Comparison of ENCODE assay signal across 11 cellular contexts in genomic region chr19:2454962-2455409, GRCh38. TPM values are rescaled to one million over a fixed set of nuclear protein-coding genes. Genes with fewer than 3 reads are reported as not detected.
A peak's percentile ranks its signal among the peaks of the same experiment; 100 is the strongest.
DNase-seq lines count a peak whose midpoint lies in the region; ATAC-seq and TF ChIP-seq lines count a peak whose summit lies in the region.
"Had no signal": no experiment of that assay in that cellular context is flagged by ENCODE, and none has a peak within 500 bp of the region (broad histone marks: within the 10 kb centered on the region; RNA-seq: fewer than 3 reads in every experiment).

No MANE protein-coding gene starts in this region.

- TF ChIP-seq POLR2A in uterus (IDR thresholded peaks at IDR 0.05): no peak

- ATAC-seq in WTC11: no peak
- no peak for ATAC-seq in GM18502 (IDR thresholded peaks at IDR 0.05; ENCODE audit: poor library complexity, unreplicated experiment)

- peak overlapping the region; percentile 98 for H3K27ac ChIP-seq in A673 (ENCODE audit: low read depth, low read length, poor library complexity, severe bottlenecking)
- no peak overlapping the region for H3K27ac ChIP-seq in uterus

- no TSS peak for BruUV-seq in A673 (replicated peaks; lab: Mats Ljungman, UMichigan)

- H3K4me3 ChIP-seq in A673 (ENCODE audit: low read depth, low read length, poor library complexity, severe bottlenecking) (peak overlapping the region; percentile 100), GM12865 (ENCODE audit: low read depth, low read length) (peak overlapping the region; percentile 88), iPS-15b (ENCODE audit: low read depth, low read length) (peak overlapping the region; percentile 73), uterus (no peak overlapping the region)

- DNase-seq in A673 (ENCODE audit: low spot score): no peak
- DNase-seq in GM12865 (ENCODE audit: low read depth): no peak
- no peak for DNase-seq in WTC11 (ENCODE audit: low spot score)
- DNase-seq in amniotic stem cell (lab: John Stamatoyannopoulos, UW): no peak
- no peak for DNase-seq in uterus
- DNase-seq in NCI-H1930 (lab: John Stamatoyannopoulos, UW): no peak
- DNase-seq: activated CD4-positive, CD25-positive, alpha-beta regulatory T cell treated with anti-CD3 and anti-CD28 coated beads, Interleukin-2, amount 50 U/mL, for 72 hours; cortex of kidney; NCI-H226 had no signal

- POLR2A ChIA-PET in A673 (lab: Charles Lee; ENCODE audit: low non-redundant PET): no interaction called here
- POLR2A ChIA-PET in WTC11 (lab: Charles Lee): interaction anchor here (1.8 kb wide), 1 partner anchor 21 kb away, joined by 5 read pairs; the partner anchor contains the start of gene GADD45B

- peaks cover 20% of the 10 kb centered on the region for H3K4me1 ChIP-seq in A673 (ENCODE audit: insufficient read depth, low read length, poor library complexity, severe bottlenecking)
- H3K4me1 ChIP-seq in iPS-15b (ENCODE audit: control insufficient read depth, insufficient read depth, low read length): no peaks in the 10 kb centered on the region
- peaks cover 0 to 13% of the 10 kb centered on the region in 2 donors for H3K4me1 ChIP-seq in uterus

- TF ChIP-seq CTCF in A673 (conservative IDR thresholded peaks at IDR 0.05; ENCODE audit: low read depth, low read length) (no peak), GM12865 (IDR thresholded peaks at IDR 0.05; ENCODE audit: insufficient read depth, low read depth, low read length, missing control alignments) (no peak), WTC11 (IDR thresholded peaks at IDR 0.05) (no peak), uterus (IDR thresholded peaks at IDR 0.05) (no peak)

- H3K4me3 Mint-ChIP-seq in WTC11: peak overlapping the region; percentile 75

- no peaks in the 10 kb centered on the region for H3K9me3 Mint-ChIP-seq in WTC11

- H3K9ac ChIP-seq in iPS-15b (ENCODE audit: low read depth, low read length): peak overlapping the region; percentile 24

- peaks cover 20% of the 10 kb centered on the region for H3K4me1 Mint-ChIP-seq in WTC11

- H3K27me3 ChIP-seq in A673 (replicated peaks; ENCODE audit: insufficient read depth, low read depth, low read length, poor library complexity) (no peaks in the 10 kb centered on the region), iPS-15b (ENCODE audit: control insufficient read depth, insufficient read depth, low read length) (no peaks in the 10 kb centered on the region), uterus (no peaks in the 10 kb centered on the region)

- intact Hi-C loops in A673 (cut with micrococcal nuclease; ENCODE audit: unreplicated experiment) (no loop called here), uterus (cut with DNase I; ENCODE audit: low total_unique reads) (no loop called here)

- H3K9me3 ChIP-seq in A673 (ENCODE audit: low read depth, low read length, poor library complexity, severe bottlenecking) (no peaks in the 10 kb centered on the region), iPS-15b (ENCODE audit: control insufficient read depth, insufficient read depth, low read length) (no peaks in the 10 kb centered on the region), uterus (no peaks in the 10 kb centered on the region)

- CTCF ChIA-PET in A673 (lab: Charles Lee): no interaction called here
- CTCF ChIA-PET in WTC11 (lab: Charles Lee): interaction anchor here (0.6 to 1.3 kb wide), 3 partner anchors 30 to 182 kb away, joined by 3 read pairs; no protein-coding TSS in a partner anchor

- H3K27me3 Mint-ChIP-seq in WTC11 (ENCODE audit: low read depth): no peaks in the 10 kb centered on the region

- H3K36me3 ChIP-seq in A673 (ENCODE audit: insufficient read depth, low read length, poor library complexity, severe bottlenecking): peaks cover 11% of the 10 kb centered on the region
- H3K36me3 ChIP-seq in iPS-15b (ENCODE audit: control insufficient read depth, insufficient read depth, low read length): peaks cover 6% of the 10 kb centered on the region
- H3K36me3 ChIP-seq in uterus: no peaks in the 10 kb centered on the region

- H3K27ac Mint-ChIP-seq in WTC11: peak overlapping the region; percentile 75

- H3K36me3 Mint-ChIP-seq in WTC11: no peaks in the 10 kb centered on the region

TF ChIP-seq in WTC11, 78 proteins besides CTCF, POLR2A, EP300 and RAD21:
- TF ChIP-seq KAT7 (CRISPR knock-in tag; IDR thresholded peaks at IDR 0.05; ENCODE audit: borderline replicate concordance): no peak
- no peak for TF ChIP-seq FOXK1 (CRISPR knock-in tag; IDR thresholded peaks at IDR 0.05)
- no peak for TF ChIP-seq HMGA2 (CRISPR knock-in tag; IDR thresholded peaks at IDR 0.05)
- no peak for TF ChIP-seq CREM (CRISPR knock-in tag; IDR thresholded peaks at IDR 0.05)
- TF ChIP-seq ZBTB21 (CRISPR knock-in tag; IDR thresholded peaks at IDR 0.05; ENCODE audit: borderline replicate concordance): no peak
- no peak for TF ChIP-seq EMX1 (CRISPR knock-in tag; IDR thresholded peaks at IDR 0.05)
- TF ChIP-seq, protein P1, sequence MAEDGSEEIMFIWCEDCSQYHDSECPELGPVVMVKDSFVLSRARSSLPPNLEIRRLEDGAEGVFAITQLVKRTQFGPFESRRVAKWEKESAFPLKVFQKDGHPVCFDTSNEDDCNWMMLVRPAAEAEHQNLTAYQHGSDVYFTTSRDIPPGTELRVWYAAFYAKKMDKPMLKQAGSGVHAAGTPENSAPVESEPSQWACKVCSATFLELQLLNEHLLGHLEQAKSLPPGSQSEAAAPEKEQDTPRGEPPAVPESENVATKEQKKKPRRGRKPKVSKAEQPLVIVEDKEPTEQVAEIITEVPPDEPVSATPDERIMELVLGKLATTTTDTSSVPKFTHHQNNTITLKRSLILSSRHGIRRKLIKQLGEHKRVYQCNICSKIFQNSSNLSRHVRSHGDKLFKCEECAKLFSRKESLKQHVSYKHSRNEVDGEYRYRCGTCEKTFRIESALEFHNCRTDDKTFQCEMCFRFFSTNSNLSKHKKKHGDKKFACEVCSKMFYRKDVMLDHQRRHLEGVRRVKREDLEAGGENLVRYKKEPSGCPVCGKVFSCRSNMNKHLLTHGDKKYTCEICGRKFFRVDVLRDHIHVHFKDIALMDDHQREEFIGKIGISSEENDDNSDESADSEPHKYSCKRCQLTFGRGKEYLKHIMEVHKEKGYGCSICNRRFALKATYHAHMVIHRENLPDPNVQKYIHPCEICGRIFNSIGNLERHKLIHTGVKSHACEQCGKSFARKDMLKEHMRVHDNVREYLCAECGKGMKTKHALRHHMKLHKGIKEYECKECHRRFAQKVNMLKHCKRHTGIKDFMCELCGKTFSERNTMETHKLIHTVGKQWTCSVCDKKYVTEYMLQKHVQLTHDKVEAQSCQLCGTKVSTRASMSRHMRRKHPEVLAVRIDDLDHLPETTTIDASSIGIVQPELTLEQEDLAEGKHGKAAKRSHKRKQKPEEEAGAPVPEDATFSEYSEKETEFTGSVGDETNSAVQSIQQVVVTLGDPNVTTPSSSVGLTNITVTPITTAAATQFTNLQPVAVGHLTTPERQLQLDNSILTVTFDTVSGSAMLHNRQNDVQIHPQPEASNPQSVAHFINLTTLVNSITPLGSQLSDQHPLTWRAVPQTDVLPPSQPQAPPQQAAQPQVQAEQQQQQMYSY (CRISPR knock-in tag; IDR thresholded peaks at IDR 0.05): no peak

RNA-seq across cellular contexts. Expression of gene LMNB2, which starts 1.8 kb away (rescaled TPM):
- total RNA-seq in A673 (2021): 241 and 243 TPM in 2 replicates
- total RNA-seq in WTC11 (2021): 204 to 216 TPM (median 212 TPM) in 3 replicates
- total RNA-seq in uterus: 10 to 100 TPM; 10.3 to 75.7 (median 17.1) TPM

RNA-seq across cellular contexts. Expression of gene GADD45B, which starts 20.9 kb away (rescaled TPM):
- 12.3 and 16.4 TPM in 2 replicates for total RNA-seq in A673 (2021)
- total RNA-seq in WTC11 (2021): 17.9 to 27.5 TPM (median 23.2 TPM) in 3 replicates
- total RNA-seq in uterus: 10 to 100 TPM; 17.6 to 68.2 (median 38.0) TPM

RNA-seq across cellular contexts. Expression of gene TIMM13, which starts 27.6 kb away (rescaled TPM):
- 206 and 213 TPM in 2 replicates for total RNA-seq in A673 (2021)
- 296 to 342 TPM (median 309 TPM) in 3 replicates for total RNA-seq in WTC11 (2021)
- 10 to 100 TPM in 3 of 4 donors, 1 to 10 TPM in 1; 6.5 to 53.8 (median 31.9) TPM for total RNA-seq in uterus

Comparison
In these comparisons a context has a peak if more than half of its experiments do, and no peak if none do; other contexts are left out.
1. H3K4me3 ChIP-seq: peak in A673 (single experiment), GM12865 (single experiment) and iPS-15b (single experiment); none in uterus (0 of 2).